ENCODE assay signal across 14 cellular contexts in the genomic region with DNA sequence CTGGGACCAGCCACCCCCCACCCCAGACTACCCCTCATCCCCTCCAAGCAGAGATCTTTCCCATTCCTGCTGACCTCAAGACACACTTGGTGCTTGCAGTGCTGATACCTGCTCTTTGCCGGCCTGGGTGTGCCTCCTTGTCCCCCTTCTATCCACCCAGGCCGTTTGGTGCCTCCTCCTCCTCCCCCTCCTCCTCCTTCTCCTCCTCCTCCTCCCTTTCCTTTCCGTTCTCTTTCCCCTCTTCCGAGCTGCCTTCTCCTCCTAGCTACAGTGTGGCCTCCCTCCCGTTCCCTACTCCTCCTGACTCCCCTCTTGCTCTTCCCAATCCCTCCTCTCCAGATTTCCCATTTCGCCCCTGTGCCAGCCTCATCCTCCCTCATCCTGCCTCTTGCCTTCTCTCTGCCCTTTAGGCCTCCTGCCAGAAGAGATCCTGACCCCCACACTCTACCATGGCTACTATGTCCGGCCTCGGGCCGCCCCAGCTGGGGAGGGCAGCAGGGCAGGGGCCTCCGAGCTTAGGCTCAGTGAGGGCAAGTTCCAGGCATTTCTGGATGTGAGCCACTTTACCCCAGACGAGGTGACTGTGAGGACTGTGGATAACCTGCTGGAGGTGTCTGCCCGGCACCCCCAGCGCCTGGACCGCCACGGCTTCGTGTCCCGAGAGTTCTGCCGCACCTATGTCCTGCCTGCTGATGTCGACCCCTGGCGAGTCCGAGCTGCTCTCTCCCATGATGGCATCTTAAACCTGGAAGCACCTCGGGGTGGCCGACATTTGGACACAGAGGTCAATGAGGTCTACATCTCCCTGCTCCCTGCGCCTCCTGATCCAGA. TPM values are rescaled to one million over a fixed set of nuclear protein-coding genes. Genes with fewer than 3 reads are reported as not detected.
DNase-seq lines count a peak whose midpoint lies in the region; ATAC-seq and TF ChIP-seq lines count a peak whose summit lies in the region.
"Had no signal": no experiment of that assay in that cellular context is flagged by ENCODE, and none has a peak within 500 bp of the region (broad histone marks: within the 10 kb centered on the region; RNA-seq: fewer than 3 reads in every experiment).

No MANE protein-coding gene starts in this region.

- no peak overlapping the region for H3K14ac ChIP-seq in neuronal stem cell (ENCODE audit: low read length)

- H2BK5ac ChIP-seq in neuronal stem cell (ENCODE audit: low read length), result no peak overlapping the region

- no peak overlapping the region for H3K4me2 ChIP-seq in neuronal stem cell (ENCODE audit: insufficient read depth, low read length, poor library complexity, severe bottlenecking)

- no peaks in the 10 kb centered on the region for H3K27me3 ChIP-seq in adrenal gland
- H3K27me3 ChIP-seq in cardiac muscle cell, result no peaks in the 10 kb centered on the region
- H3K27me3 ChIP-seq in neuronal stem cell (ENCODE audit: control insufficient read depth in 3 of 3, insufficient read depth in 3 of 3, low read depth in 1 of 3, low read length in 3 of 3), result no peaks in the 10 kb centered on the region
- peaks cover 0 to 4% (median 0%) of the 10 kb centered on the region in 4 donors for H3K27me3 ChIP-seq in upper lobe of left lung

- no peaks in the 10 kb centered on the region for H3K79me1 ChIP-seq in neuronal stem cell (ENCODE audit: low read depth, low read length)

- DNase-seq in adrenal gland (no peak), cardiac muscle cell (ENCODE audit: low read depth in 1 of 2, low spot score in 1 of 2) (peak in 1 of 2 donors; percentile 30), neuronal stem cell (ENCODE audit: low spot score) (no peak), upper lobe of left lung (peak in 1 of 2 donors; percentile 78), NCI-H1092 treated with DMSO at 0.1 percent for 48 hours (lab: John Stamatoyannopoulos, UW) (no peak), SKM-1 (lab: John Stamatoyannopoulos, UW; ENCODE audit: unreplicated experiment) (no peak)
- DNase-seq: DMS79, NCI-H1417 treated with DMSO at 0.1 percent for 48 hours, OCI-M1 had no signal

- peak overlapping the region; percentile 5 for H3K18ac ChIP-seq in neuronal stem cell (ENCODE audit: low read length)

- H4K91ac ChIP-seq in neuronal stem cell (ENCODE audit: low read depth, low read length, poor library complexity), result no peak overlapping the region

- intact Hi-C loops in adrenal gland (cut with DNase I), result no loop called here

- TF ChIP-seq POLR2A in adrenal gland (IDR thresholded peaks at IDR 0.05) (no peak), upper lobe of left lung (IDR thresholded peaks at IDR 0.05) (no peak)

- no peak overlapping the region for H3K9ac ChIP-seq in neuronal stem cell (ENCODE audit: low read depth, low read length, poor library complexity)

- H3K9me3 ChIP-seq in adrenal gland (replicated peaks in 1 of 3) (no peaks in the 10 kb centered on the region), cardiac muscle cell (ENCODE audit: low read depth) (no peaks in the 10 kb centered on the region), neuronal stem cell (replicated peaks in 1 of 2; ENCODE audit: control insufficient read depth in 2 of 2, insufficient read depth in 1 of 2, low read depth in 1 of 2, low read length in 2 of 2) (no peaks in the 10 kb centered on the region), upper lobe of left lung (no peaks in the 10 kb centered on the region)

- peak overlapping the region; percentile 33 for H2AK5ac ChIP-seq in neuronal stem cell (ENCODE audit: low read depth, low read length)

- H3K23ac ChIP-seq in neuronal stem cell (ENCODE audit: low read depth, low read length, poor library complexity), result peak overlapping the region; percentile 4

- H3K36me3 ChIP-seq in adrenal gland (replicated peaks in 1 of 2) (no peaks in the 10 kb centered on the region), cardiac muscle cell (no peaks in the 10 kb centered on the region), neuronal stem cell (replicated peaks in 1 of 2; ENCODE audit: control insufficient read depth in 2 of 2, insufficient read depth in 2 of 2, low read length in 2 of 2) (no peaks in the 10 kb centered on the region), upper lobe of left lung (no peaks in the 10 kb centered on the region)

- TF ChIP-seq EP300 in upper lobe of left lung (IDR thresholded peaks at IDR 0.05), result no peak

- H2BK15ac ChIP-seq in neuronal stem cell (ENCODE audit: low read length), result peak overlapping the region; percentile 40

- TF ChIP-seq CTCF in adrenal gland (IDR thresholded peaks at IDR 0.05) (no peak), cardiac muscle cell (IDR thresholded peaks at IDR 0.05; ENCODE audit: low read depth, low read length) (no peak), upper lobe of left lung (IDR thresholded peaks at IDR 0.05) (no peak)

- 61 to 77% (median 70%) methylated on average over 12 to 24 of the region's 24 CpGs for WGBS in adrenal gland, 4 donors
- WGBS in neuronal stem cell (ENCODE audit: extremely low coverage in 2 of 2, insufficient read length in 2 of 2, insufficient replicate concordance in 1 of 2), 2 donors, result no CpG with 5 or more reads among the region's 24 CpGs
- 60 to 73% methylated on average over 14 to 24 of the region's 24 CpGs for WGBS in upper lobe of left lung, 2 donors

- H3K4me1 ChIP-seq in adrenal gland (replicated peaks in 1 of 2), result peaks cover 17 to 30% of the 10 kb centered on the region in 2 donors
- peaks cover 41% of the 10 kb centered on the region for H3K4me1 ChIP-seq in cardiac muscle cell (ENCODE audit: low read depth)
- peaks cover 5 to 13% of the 10 kb centered on the region in 2 donors for H3K4me1 ChIP-seq in neuronal stem cell (ENCODE audit: control insufficient read depth in 2 of 2, insufficient read depth in 1 of 2, low read depth in 1 of 2, low read length in 2 of 2)
- peaks cover 0 to 18% (median 9%) of the 10 kb centered on the region in 4 donors for H3K4me1 ChIP-seq in upper lobe of left lung

- no peak overlapping the region for H2BK120ac ChIP-seq in neuronal stem cell (ENCODE audit: low read depth, low read length)

- no peak overlapping the region for H2BK12ac ChIP-seq in neuronal stem cell (ENCODE audit: low read length)

- H3K4me3 ChIP-seq in adrenal gland (peak overlapping the region in 1 of 4 donors; percentile 53), cardiac muscle cell (no peak overlapping the region), neuronal stem cell (ENCODE audit: low read length in 2 of 2) (no peak overlapping the region), upper lobe of left lung (peak overlapping the region; percentile 20 to 53 (median 46))

- H3K27ac ChIP-seq in adrenal gland (peak overlapping the region in 4 of 5 donors; percentile 60 to 87 (median 70)), cardiac muscle cell (peak overlapping the region; percentile 80), neuronal stem cell (replicated peaks; ENCODE audit: low read length) (no peak overlapping the region), upper lobe of left lung (peak overlapping the region; percentile 75 to 88 (median 85))

- ATAC-seq in upper lobe of left lung (ENCODE audit: low FRiP score in 2 of 2) (peak in 1 of 2 donors; percentile 70), HG02678 (IDR thresholded peaks at IDR 0.05; ENCODE audit: unreplicated experiment) (no peak), HG02840 (IDR thresholded peaks at IDR 0.05; ENCODE audit: low FRiP score, unreplicated experiment) (no peak)
- ATAC-seq: activated CD4-positive, CD25-positive, alpha-beta regulatory T cell treated with anti-CD3 and anti-CD28 coated beads, Interleukin-2, amount 50 U/mL, for 24 hours had no signal

- peak overlapping the region; percentile 17 for H3K4ac ChIP-seq in neuronal stem cell (ENCODE audit: low read length)

- H2AFZ ChIP-seq in neuronal stem cell (ENCODE audit: low read length), result peak overlapping the region; percentile 53

- no peak overlapping the region for H4K8ac ChIP-seq in neuronal stem cell (ENCODE audit: low read depth, low read length)

RNA-seq across cellular contexts. Expression of a gene that starts 0.7 kb away (rescaled TPM):
- 1 to 10 TPM in 4 of 8 donors, under 1 TPM in 2, not detected in 2; 0.60 to 2.3 (median 1.3) TPM for total RNA-seq in adrenal gland
- 1 to 10 TPM in 2 of 3 donors, under 1 TPM in 1; 0.51 to 6.1 (median 3.9) TPM for polyA plus RNA-seq in adrenal gland
- total RNA-seq in cardiac muscle cell, result 0.36 and 0.74 TPM in 2 replicates
- 6.6 and 9.2 TPM in 2 replicates for polyA plus RNA-seq in cardiac muscle cell
- polyA plus RNA-seq in neuronal stem cell (2013, experiment 1 of 2), result 0.14 TPM
- 0.21 TPM for polyA plus RNA-seq in neuronal stem cell (2013, experiment 2 of 2)
- total RNA-seq in upper lobe of left lung, result 1 to 10 TPM in 3 of 6 donors, under 1 TPM in 1, not detected in 2; 0.61 to 6.5 (median 1.9) TPM
- total RNA-seq: H4, lung microvascular endothelial cell had no signal

RNA-seq across cellular contexts. Expression of a gene that starts 1.7 kb away (rescaled TPM):
- total RNA-seq in adrenal gland (10 to 100 TPM; 38.2 to 87.7 (median 56.3) TPM), cardiac muscle cell (15.3 and 48.6 TPM in 2 replicates), upper lobe of left lung (10 to 100 TPM; 21.0 to 79.7 (median 30.2) TPM)
- polyA plus RNA-seq in adrenal gland (100 to 1,000 TPM in 1 of 3 donors, 10 to 100 TPM in 2; 77.8 to 108 (median 99.0) TPM), cardiac muscle cell (31.3 and 91.8 TPM in 2 replicates)
- 2.4 TPM for polyA plus RNA-seq in neuronal stem cell (2013, experiment 1 of 2)
- 2.2 TPM for polyA plus RNA-seq in neuronal stem cell (2013, experiment 2 of 2)

RNA-seq across cellular contexts. Expression of a gene that starts 5.5 kb away (rescaled TPM):
- total RNA-seq in adrenal gland, result 1 to 10 TPM in 4 of 8 donors, under 1 TPM in 2, not detected in 2; 0.53 to 4.2 (median 2.4) TPM
- polyA plus RNA-seq in adrenal gland, result 1 to 10 TPM in 2 of 3 donors, under 1 TPM in 1; 0.68 to 1.9 (median 1.7) TPM
- total RNA-seq in cardiac muscle cell, result 5.5 and 7.4 TPM in 2 replicates
- 7.6 and 8.5 TPM in 2 replicates for polyA plus RNA-seq in cardiac muscle cell
- 0.14 TPM for polyA plus RNA-seq in neuronal stem cell (2013, experiment 1 of 2)
- 0.17 TPM for polyA plus RNA-seq in neuronal stem cell (2013, experiment 2 of 2)
- total RNA-seq in upper lobe of left lung, result 10 to 100 TPM in 4 of 6 donors, 1 to 10 TPM in 2; 7.1 to 26.7 (median 11.3) TPM
- total RNA-seq: H4, lung microvascular endothelial cell had no signal

RNA-seq across cellular contexts. Expression of a gene that starts 23.9 kb away (rescaled TPM):
- total RNA-seq in adrenal gland, result 10 to 100 TPM; 14.8 to 56.0 (median 46.9) TPM
- polyA plus RNA-seq in adrenal gland, result 10 to 100 TPM in 2 of 3 donors, 1 to 10 TPM in 1; 7.9 to 30.1 (median 11.5) TPM
- 40.7 and 42.6 TPM in 2 replicates for total RNA-seq in cardiac muscle cell
- 26.5 and 35.0 TPM in 2 replicates for polyA plus RNA-seq in cardiac muscle cell
- 16.8 TPM for polyA plus RNA-seq in neuronal stem cell (2013, experiment 1 of 2)
- polyA plus RNA-seq in neuronal stem cell (2013, experiment 2 of 2), result 17.4 TPM
- total RNA-seq in upper lobe of left lung, result 10 to 100 TPM; 10.9 to 55.5 (median 15.7) TPM

RNA-seq across cellular contexts. Expression of a gene that starts 33.9 kb away (rescaled TPM):
- 10 to 100 TPM; 26.6 to 60.7 (median 38.9) TPM for total RNA-seq in adrenal gland
- polyA plus RNA-seq in adrenal gland, result 10 to 100 TPM; 46.5 to 80.4 (median 59.6) TPM
- total RNA-seq in cardiac muscle cell, result 24.5 and 33.0 TPM in 2 replicates
- 49.6 and 50.2 TPM in 2 replicates for polyA plus RNA-seq in cardiac muscle cell
- 56.0 TPM for polyA plus RNA-seq in neuronal stem cell (2013, experiment 1 of 2)
- 51.1 TPM for polyA plus RNA-seq in neuronal stem cell (2013, experiment 2 of 2)
- total RNA-seq in upper lobe of left lung, result 10 to 100 TPM in 5 of 6 donors, 1 to 10 TPM in 1; 2.1 to 29.4 (median 19.5) TPM

Comparison
In these comparisons a context has a peak if more than half of its experiments do, and no peak if none do; other contexts are left out.
1. H3K4me3 ChIP-seq: peak in upper lobe of left lung (4 of 4); none in cardiac muscle cell (single experiment) and neuronal stem cell (0 of 2).